In genomic region chr16:84774810-84775209, GRCh38 we compare ENCODE assay signal across 9 cellular contexts. TPM values are rescaled to one million over a fixed set of nuclear protein-coding genes. Genes with fewer than 3 reads are reported as not detected.
DNase-seq lines count a peak whose midpoint lies in the region; ATAC-seq and TF ChIP-seq lines count a peak whose summit lies in the region.
"Had no signal": no experiment of that assay in that cellular context is flagged by ENCODE, and none has a peak within 500 bp of the region (broad histone marks: within the 10 kb centered on the region; RNA-seq: fewer than 3 reads in every experiment).

No MANE protein-coding gene starts in this region.

- H3K56ac ChIP-seq in mesendoderm (ENCODE audit: low read length), result no peak overlapping the region

- no peak overlapping the region for H2AK5ac ChIP-seq in mesendoderm (ENCODE audit: low read length)

- peaks cover 42% of the 10 kb centered on the region for H3K36me3 Mint-ChIP-seq in neural progenitor cell

- H2BK15ac ChIP-seq in mesendoderm (replicated peaks; ENCODE audit: low read depth), result no peak overlapping the region

- H3K4me2 ChIP-seq in fibroblast of lung (ENCODE audit: extremely low read depth, insufficient read depth, low read length) (no peak overlapping the region), mesendoderm (ENCODE audit: low read length) (no peak overlapping the region), neural progenitor cell (no peak overlapping the region)

- ATAC-seq in HG02798 (IDR thresholded peaks at IDR 0.05; ENCODE audit: poor library complexity, unreplicated experiment), result no peak

- H3K79me1 ChIP-seq in mesendoderm (ENCODE audit: low read length), result peaks cover 2% of the 10 kb centered on the region

- no peak overlapping the region for H4K8ac ChIP-seq in mesendoderm (ENCODE audit: low read depth, low read length)

- H3K27me3 Mint-ChIP-seq in neural progenitor cell (ENCODE audit: insufficient read depth, low read depth), result peaks cover 2% of the 10 kb centered on the region

- H3F3A ChIP-seq in neural progenitor cell (ENCODE audit: low read depth), result no peaks in the 10 kb centered on the region

- H3K79me2 ChIP-seq in fibroblast of lung (ENCODE audit: control insufficient read depth, insufficient read depth, low read length) (no peaks in the 10 kb centered on the region), mesendoderm (ENCODE audit: control insufficient read depth, insufficient read depth, low read length) (no peaks in the 10 kb centered on the region), neural progenitor cell (ENCODE audit: low read depth) (no peaks in the 10 kb centered on the region)

- no peak overlapping the region for H3K27ac Mint-ChIP-seq in neural progenitor cell
- H3K27ac Mint-ChIP-seq: mesothelial cell of epicardium had no signal

- H3K36me3 ChIP-seq in fibroblast of lung (ENCODE audit: control insufficient read depth, insufficient read depth, low read length) (peaks cover 17% of the 10 kb centered on the region), SJCRH30 (peaks cover 6% of the 10 kb centered on the region; the same call in 1 of the 2 replicates), mesendoderm (ENCODE audit: control insufficient read depth, insufficient read depth, low read length) (peaks cover 19% of the 10 kb centered on the region), neural progenitor cell (peaks cover 5% of the 10 kb centered on the region)

- no peak overlapping the region for H3K4me3 Mint-ChIP-seq in neural progenitor cell
- H3K4me3 Mint-ChIP-seq: mesothelial cell of epicardium had no signal

- no peak overlapping the region for H2AFZ ChIP-seq in fibroblast of lung (ENCODE audit: low read length)
- H2AFZ ChIP-seq in neural progenitor cell (replicated peaks), result no peak overlapping the region

- H3K9ac ChIP-seq in fibroblast of lung (ENCODE audit: insufficient read depth, low read length) (no peak overlapping the region), mesendoderm (ENCODE audit: low read length) (no peak overlapping the region), neural progenitor cell (no peak overlapping the region)

- TF ChIP-seq CTCF in fibroblast of lung (conservative IDR thresholded peaks at IDR 0.05 in 1 of 2, IDR thresholded peaks at IDR 0.05 in 1 of 2; ENCODE audit: low read depth in 1 of 2, low read length in 2 of 2) (no peak), neural progenitor cell (IDR thresholded peaks at IDR 0.05) (no peak)

- no peak overlapping the region for H2BK5ac ChIP-seq in mesendoderm (ENCODE audit: low read length)

- H3K4me1 ChIP-seq in fibroblast of lung (ENCODE audit: control insufficient read depth, extremely low read depth, insufficient read depth, low read length) (peaks cover 2% of the 10 kb centered on the region), SJCRH30 (no peaks in the 10 kb centered on the region), mesendoderm (ENCODE audit: control insufficient read depth, low read depth, low read length) (no peaks in the 10 kb centered on the region), neural progenitor cell (no peaks in the 10 kb centered on the region)

- no peaks in the 10 kb centered on the region for H4K20me1 ChIP-seq in fibroblast of lung (ENCODE audit: control insufficient read depth, extremely low read depth, insufficient read depth, low read length)
- peaks cover 4% of the 10 kb centered on the region for H4K20me1 ChIP-seq in neural progenitor cell (ENCODE audit: low read depth)

- no peak overlapping the region for H3K23ac ChIP-seq in mesendoderm (ENCODE audit: low read length)

- WGBS in mesendoderm (ENCODE audit: extremely low coverage, insufficient coverage, low lambda C conversion rate), result no CpG with 5 or more reads among the region's 4 CpGs

- H3K18ac ChIP-seq in mesendoderm (ENCODE audit: low read length), result no peak overlapping the region

- H3K4me3 ChIP-seq in fibroblast of lung (replicated peaks in 1 of 4; ENCODE audit: control extremely low read depth in 1 of 4, insufficient read depth in 1 of 4, low read depth in 3 of 4, low read length in 4 of 4) (no peak overlapping the region), SJCRH30 (no peak overlapping the region), mesendoderm (ENCODE audit: low read length) (no peak overlapping the region), neural progenitor cell (no peak overlapping the region)

- H3K27me3 ChIP-seq in fibroblast of lung (ENCODE audit: control insufficient read depth, insufficient read depth, low read length) (no peaks in the 10 kb centered on the region), SJCRH30 (no peaks in the 10 kb centered on the region), mesendoderm (ENCODE audit: insufficient read depth, low read length, poor library complexity) (no peaks in the 10 kb centered on the region), neural progenitor cell (no peaks in the 10 kb centered on the region)

- H4K5ac ChIP-seq in mesendoderm (ENCODE audit: low read length), result no peak overlapping the region

- H2BK120ac ChIP-seq in mesendoderm (ENCODE audit: low read depth, low read length), result no peak overlapping the region

- no peak overlapping the region for H3K4ac ChIP-seq in mesendoderm (ENCODE audit: low read depth, low read length)

- H3K9me3 ChIP-seq in fibroblast of lung (ENCODE audit: control insufficient read depth, insufficient read depth, low read depth, low read length), result no peaks in the 10 kb centered on the region
- no peaks in the 10 kb centered on the region for H3K9me3 ChIP-seq in SJCRH30 (replicated peaks)
- no peaks in the 10 kb centered on the region for H3K9me3 ChIP-seq in neural progenitor cell (ENCODE audit: low read depth)

- H3K27ac ChIP-seq in fibroblast of lung (ENCODE audit: insufficient read depth, low read length) (peak overlapping the region; percentile 71), SJCRH30 (no peak overlapping the region), mesendoderm (ENCODE audit: low read depth, low read length) (no peak overlapping the region), neural progenitor cell (no peak overlapping the region)

- H3K9me3 Mint-ChIP-seq in neural progenitor cell, result no peaks in the 10 kb centered on the region
- H3K9me3 Mint-ChIP-seq: mesothelial cell of epicardium had no signal

- peak; percentile 91 for DNase-seq in ELR (ENCODE audit: low read depth)
- peak; percentile 65 for DNase-seq in RKO (ENCODE audit: low spot score)
- DNase-seq in fibroblast of lung (ENCODE audit: low read depth in 2 of 2), result peak; percentile 79 to 95
- peak; percentile 40 for DNase-seq in pulmonary artery endothelial cell (ENCODE audit: low read depth, low spot score)
- no peak for DNase-seq in SJCRH30
- no peak for DNase-seq in mesendoderm
- no peak for DNase-seq in neural progenitor cell (ENCODE audit: low spot score)

- H3K4me1 Mint-ChIP-seq in neural progenitor cell, result no peaks in the 10 kb centered on the region
- H3K4me1 Mint-ChIP-seq: mesothelial cell of epicardium had no signal

RNA-seq across cellular contexts. Expression of gene CRISPLD2, which starts 45.0 kb away (rescaled TPM):
- total RNA-seq in fibroblast of lung (34.9 and 37.0 TPM in 2 replicates), pulmonary artery endothelial cell (0.07 and 0.13 TPM in 2 replicates), neural progenitor cell (ENCODE audit: low replicate concordance) (0.11 and 0.50 TPM in 2 replicates)
- 11.8 and 96.2 TPM in 2 replicates for polyA plus RNA-seq in fibroblast of lung
- polyA plus RNA-seq in fibroblast of lung (2012), result 7.1 and 70.6 TPM in 2 replicates
- polyA minus RNA-seq in fibroblast of lung (ENCODE audit: low replicate concordance), result 16.4 and 88.9 TPM in 2 replicates
- 0.34 and 0.48 TPM in 2 replicates for total RNA-seq in SJCRH30 (2014; rRNA removed; shearing (Covaris generic))
- 3.7 TPM for polyA plus RNA-seq in mesendoderm (2013, experiment 1 of 2)
- 3.9 TPM for polyA plus RNA-seq in mesendoderm (2013, experiment 2 of 2)

Comparison
In these comparisons a context has a peak if more than half of its experiments do, and no peak if none do; other contexts are left out.
1. DNase-seq: peak in ELR (single experiment), RKO (single experiment), fibroblast of lung (2 of 2) and pulmonary artery endothelial cell (single experiment); none in SJCRH30 (0 of 2), mesendoderm (single experiment) and neural progenitor cell (single experiment).
2. RNA of gene CRISPLD2, which starts 45.0 kb away (total RNA-seq): 34.9 to 37.0 TPM in fibroblast of lung; 0.34 to 0.48 TPM in SJCRH30, 0.07 to 0.13 TPM in pulmonary artery endothelial cell and 0.11 to 0.50 TPM in neural progenitor cell; every median in the first group is over 10 times any median in the second.